Comparison of ENCODE assay signal across 13 cellular contexts in the genomic region with DNA sequence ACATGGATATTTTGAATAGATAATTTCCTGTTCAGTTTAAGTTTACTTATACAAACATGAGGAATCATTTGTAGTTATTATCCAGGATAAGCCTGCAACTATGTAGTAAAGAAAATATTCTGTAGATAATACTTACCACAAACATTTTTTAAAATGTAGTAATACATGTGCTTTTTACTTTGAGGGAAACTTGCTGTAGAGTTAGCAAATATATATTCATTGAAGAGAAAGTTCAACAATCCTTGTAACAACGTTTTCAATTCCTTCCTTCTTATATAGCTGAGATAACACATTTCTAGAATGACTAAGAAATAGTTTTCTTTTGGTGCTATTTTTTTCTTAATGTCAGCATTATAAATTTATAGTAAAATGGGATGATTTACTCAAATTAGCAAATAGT.
"Had no signal": no experiment of that assay in that cellular context is flagged by ENCODE, and none has a peak within 500 bp of the region (broad histone marks: within the 10 kb centered on the region; RNA-seq: fewer than 3 reads in every experiment).

No MANE protein-coding gene starts in this region.

- ATAC-seq: lower lobe of right lung had no signal

- H3K27me3 Mint-ChIP-seq: activated B cell treated with CpG ODN at 0.5 μM for 24 hours had no signal

- H3K4me3 Mint-ChIP-seq: activated B cell treated with CpG ODN at 0.5 μM for 24 hours, neural progenitor cell had no signal

- H3K79me2 ChIP-seq: hepatocyte had no signal

- DNase-seq: activated B cell treated with CpG ODN at 0.5 μM for 24 hours; activated CD4-positive, alpha-beta T cell treated with anti-CD3 and anti-CD28 coated beads, Interleukin-2, amount 50 U/mL, for 1 hour; activated naive CD4-positive, alpha-beta T cell treated with anti-CD3 and anti-CD28 coated beads, Interleukin-2, amount 50 U/mL, for 16 hours; activated T-cell treated with anti-CD3 and anti-CD28 coated beads, Interleukin-2, amount 50 U/mL, for 1 hour; esophagus squamous epithelium; lower lobe of right lung; midbrain; retina; small intestine; thyroid gland had no signal

- H3K4me1 ChIP-seq: breast epithelium, lower lobe of right lung, neural progenitor cell, thyroid gland had no signal

- H3K27me3 ChIP-seq: breast epithelium, esophagus squamous epithelium, hepatocyte, neural progenitor cell, thyroid gland had no signal

- H3K36me3 Mint-ChIP-seq: neural progenitor cell had no signal

- H3K27ac Mint-ChIP-seq: activated B cell treated with CpG ODN at 0.5 μM for 24 hours, neural progenitor cell had no signal

- H3K4me3 ChIP-seq: breast epithelium, esophagus squamous epithelium, hepatocyte, lower lobe of right lung, neural progenitor cell, thyroid gland had no signal

- H3K9ac ChIP-seq: neural progenitor cell had no signal

- H3K9me3 Mint-ChIP-seq: neural progenitor cell had no signal

- FAIRE-seq: small intestine had no signal

- H2AFZ ChIP-seq: hepatocyte, neural progenitor cell had no signal

- H3K9me3 ChIP-seq: breast epithelium, esophagus squamous epithelium, lower lobe of right lung, thyroid gland had no signal

- H3K27ac ChIP-seq: breast epithelium, esophagus squamous epithelium, hepatocyte, lower lobe of right lung, neural progenitor cell, thyroid gland had no signal

- H3K4me2 ChIP-seq: hepatocyte, neural progenitor cell had no signal

- H3K4me1 Mint-ChIP-seq: activated B cell treated with CpG ODN at 0.5 μM for 24 hours had no signal

- H3K36me3 ChIP-seq: breast epithelium, esophagus squamous epithelium, lower lobe of right lung, neural progenitor cell, thyroid gland had no signal
